Comparison of ENCODE assay signal across 28 cellular contexts in the genomic region with DNA sequence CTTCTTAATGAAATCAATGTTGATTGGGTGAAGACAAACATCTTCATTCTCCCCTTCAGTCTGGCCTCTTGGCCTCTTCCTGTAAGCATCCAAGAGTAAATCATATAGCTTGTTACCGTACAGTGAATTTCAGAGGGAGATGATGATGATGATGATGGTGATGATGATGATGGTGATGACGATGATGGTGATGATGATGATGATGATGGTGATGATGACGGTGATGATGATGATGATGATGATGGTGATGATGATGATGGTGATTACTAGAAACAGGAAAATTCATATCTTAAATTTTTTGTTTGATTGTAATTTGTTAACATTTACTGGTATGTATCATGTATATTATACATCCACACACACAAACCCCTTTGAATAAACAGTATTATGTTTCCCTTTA.
DNase-seq lines count a peak whose midpoint lies in the region; ATAC-seq, FAIRE-seq and TF ChIP-seq lines count a peak whose summit lies in the region.
"Had no signal": no experiment of that assay in that cellular context is flagged by ENCODE, and none has a peak within 500 bp of the region (broad histone marks: within the 10 kb centered on the region; RNA-seq: fewer than 3 reads in every experiment).

No MANE protein-coding gene starts in this region.

- WGBS in tibial nerve, 2 donors: 90% methylated on average over 3 of the region's 3 CpGs

- no peaks in the 10 kb centered on the region for H3K79me2 ChIP-seq in GM23338 (replicated peaks; ENCODE audit: insufficient read depth)
- no peaks in the 10 kb centered on the region for H3K79me2 ChIP-seq in astrocyte (ENCODE audit: insufficient read depth, low read length)
- no peaks in the 10 kb centered on the region for H3K79me2 ChIP-seq in endothelial cell of umbilical vein (ENCODE audit: control insufficient read depth, insufficient read depth, low read length)

- ATAC-seq in GM23338: no peak
- ATAC-seq: GM12878 had no signal

- H4K20me1 ChIP-seq in GM23338 (replicated peaks; ENCODE audit: insufficient read depth): no peaks in the 10 kb centered on the region
- no peaks in the 10 kb centered on the region for H4K20me1 ChIP-seq in astrocyte (ENCODE audit: insufficient read depth, low read length)
- H4K20me1 ChIP-seq in endothelial cell of umbilical vein (replicated peaks; ENCODE audit: control insufficient read depth, extremely low read depth, insufficient read depth, low read length): no peaks in the 10 kb centered on the region
- H4K20me1 ChIP-seq: BLaER1 had no signal

- H3K9me3 ChIP-seq in HEK293 (ENCODE audit: control insufficient read depth, insufficient read depth, low read depth, low read length): no peaks in the 10 kb centered on the region
- H3K9me3 ChIP-seq in astrocyte (ENCODE audit: insufficient read depth, low read depth, low read length): no peaks in the 10 kb centered on the region
- no peaks in the 10 kb centered on the region for H3K9me3 ChIP-seq in endothelial cell of umbilical vein (replicated peaks; ENCODE audit: control insufficient read depth, insufficient read depth, low read length)
- no peaks in the 10 kb centered on the region for H3K9me3 ChIP-seq in tibial nerve
- H3K9me3 ChIP-seq: BE2C, BLaER1 had no signal

- H3K9me3 Mint-ChIP-seq in GM23338 (no peaks in the 10 kb centered on the region), astrocyte (ENCODE audit: unreplicated experiment) (no peaks in the 10 kb centered on the region)

- H3K27ac Mint-ChIP-seq in GM23338 (no peak overlapping the region), astrocyte (ENCODE audit: unreplicated experiment) (no peak overlapping the region)
- H3K27ac Mint-ChIP-seq: CD14-positive monocyte; CD4-positive, CD25-positive, alpha-beta regulatory T cell; CD8-positive, alpha-beta memory T cell had no signal

- H2AFZ ChIP-seq in GM23338: no peak overlapping the region
- H2AFZ ChIP-seq in astrocyte (ENCODE audit: low read depth, low read length): no peak overlapping the region
- no peak overlapping the region for H2AFZ ChIP-seq in endothelial cell of umbilical vein (ENCODE audit: low read depth, low read length)

- no peak for TF ChIP-seq EP300 in tibial nerve (IDR thresholded peaks at IDR 0.05)

- peaks cover 2% of the 10 kb centered on the region for H3K9me1 ChIP-seq in endothelial cell of umbilical vein (replicated peaks; ENCODE audit: control insufficient read depth, extremely low read depth, insufficient read depth, low read length)

- H3K4me1 ChIP-seq in GM23338 (ENCODE audit: insufficient read depth): no peaks in the 10 kb centered on the region
- H3K4me1 ChIP-seq in HEK293 (ENCODE audit: control insufficient read depth, insufficient read depth, low read length): no peaks in the 10 kb centered on the region
- no peaks in the 10 kb centered on the region for H3K4me1 ChIP-seq in astrocyte (ENCODE audit: insufficient read depth, low read length)
- no peaks in the 10 kb centered on the region for H3K4me1 ChIP-seq in endothelial cell of umbilical vein (ENCODE audit: control insufficient read depth, extremely low read depth, insufficient read depth, low read length)
- no peaks in the 10 kb centered on the region for H3K4me1 ChIP-seq in tibial nerve
- H3K4me1 ChIP-seq: BE2C, BLaER1 had no signal

- H3K4me3 ChIP-seq in GM23338 (no peak overlapping the region), HEK293 (ENCODE audit: low read depth, low read length) (no peak overlapping the region), astrocyte (ENCODE audit: insufficient read depth, low read depth, low read length) (no peak overlapping the region), endothelial cell of umbilical vein (replicated peaks in 1 of 3; ENCODE audit: insufficient read depth in 1 of 3, low read depth in 1 of 3, low read length in 3 of 3) (no peak overlapping the region), tibial nerve (no peak overlapping the region)
- H3K4me3 ChIP-seq: BLaER1, GM12878 had no signal

- H3K27me3 Mint-ChIP-seq in GM23338 (ENCODE audit: insufficient read depth, low read depth, poor library complexity): no peaks in the 10 kb centered on the region
- H3K27me3 Mint-ChIP-seq in astrocyte (ENCODE audit: low read depth, unreplicated experiment): no peaks in the 10 kb centered on the region
- H3K27me3 Mint-ChIP-seq: CD4-positive, alpha-beta memory T cell; CD4-positive, CD25-positive, alpha-beta regulatory T cell; CD8-positive, alpha-beta memory T cell had no signal

- no peak for TF ChIP-seq POLR2A in endothelial cell of umbilical vein (IDR thresholded peaks at IDR 0.05; ENCODE audit: low read depth, low read length)
- no peak for TF ChIP-seq POLR2A in tibial nerve (IDR thresholded peaks at IDR 0.05)

- TF ChIP-seq CTCF in GM23338 (conservative IDR thresholded peaks at IDR 0.05; ENCODE audit: low read depth in 2 of 2) (no peak), HEK293 (tag by site-specific recombination; IDR thresholded peaks at IDR 0.05) (no peak), astrocyte (IDR thresholded peaks at IDR 0.05; ENCODE audit: insufficient read depth, low read depth, low read length) (no peak), endothelial cell of umbilical vein (IDR thresholded peaks at IDR 0.05; ENCODE audit: extremely low read depth in 1 of 2, insufficient read depth in 1 of 2, low read depth in 1 of 2, low read length in 2 of 2) (no peak), tibial nerve (IDR thresholded peaks at IDR 0.05) (no peak)

- CTCF ChIA-PET in HEK293 (lab: Yijun Ruan, JAX): no interaction called here
- CTCF ChIA-PET in endothelial cell of umbilical vein (lab: Charles Lee): no interaction called here

- H3K36me3 ChIP-seq in GM23338 (ENCODE audit: insufficient read depth) (no peaks in the 10 kb centered on the region), HEK293 (ENCODE audit: control insufficient read depth in 2 of 2, insufficient read depth in 1 of 2, low read length in 2 of 2) (no peaks in the 10 kb centered on the region), astrocyte (ENCODE audit: insufficient read depth, low read length) (no peaks in the 10 kb centered on the region), endothelial cell of umbilical vein (ENCODE audit: control insufficient read depth in 2 of 2, extremely low read depth in 1 of 2, insufficient read depth in 2 of 2, low read length in 2 of 2) (no peaks in the 10 kb centered on the region), tibial nerve (no peaks in the 10 kb centered on the region)
- H3K36me3 ChIP-seq: BE2C, BLaER1 had no signal

- no peak for DNase-seq in GM23338 (ENCODE audit: low spot score)
- DNase-seq in astrocyte (ENCODE audit: low read depth): no peak
- DNase-seq in endothelial cell of umbilical vein (ENCODE audit: low read depth, low spot score): no peak
- DNase-seq in RCC 7860 (ENCODE audit: low spot score): no peak
- DNase-seq in tibial nerve (ENCODE audit: low spot score in 2 of 2): no peak
- no peak for DNase-seq in T1000 (lab: John Stamatoyannopoulos, UW)
- DNase-seq: 8988T; ACHN; BE2C; C1 segment of cervical spinal cord; CD4-positive, alpha-beta memory T cell; CD4-positive, CD25-positive, alpha-beta regulatory T cell; CD8-positive, alpha-beta memory T cell; COR-L47; DMS 273 treated with DMSO at 0.1 percent for 48 hours; DMS153; DMS53; DMS79; DND-41; EL; GDM1 had no signal

- H3K36me3 Mint-ChIP-seq in GM23338 (ENCODE audit: low read depth) (no peaks in the 10 kb centered on the region), astrocyte (ENCODE audit: low read depth, unreplicated experiment) (no peaks in the 10 kb centered on the region)
- H3K36me3 Mint-ChIP-seq: CD14-positive monocyte; CD4-positive, alpha-beta memory T cell; CD4-positive, CD25-positive, alpha-beta regulatory T cell; CD8-positive, alpha-beta memory T cell had no signal

- POLR2A ChIA-PET in HEK293 (lab: Yijun Ruan, JAX): no interaction called here
- POLR2A ChIA-PET in endothelial cell of umbilical vein (lab: Charles Lee): no interaction called here

- no peak overlapping the region for H3K4me3 Mint-ChIP-seq in GM23338
- no peak overlapping the region for H3K4me3 Mint-ChIP-seq in astrocyte (ENCODE audit: unreplicated experiment)
- H3K4me3 Mint-ChIP-seq: CD14-positive monocyte; CD4-positive, alpha-beta memory T cell; CD4-positive, CD25-positive, alpha-beta regulatory T cell; CD8-positive, alpha-beta memory T cell had no signal

- dilution Hi-C loops in endothelial cell of umbilical vein (cut with MboI; ENCODE audit: extremely low pct_ligation_motif_present, low sequenced_read_pairs): no loop called here

- H3K4me2 ChIP-seq in GM23338 (no peak overlapping the region), astrocyte (ENCODE audit: low read length) (no peak overlapping the region), endothelial cell of umbilical vein (ENCODE audit: insufficient read depth, low read length) (no peak overlapping the region)
- H3K4me2 ChIP-seq: BLaER1 had no signal

- no peaks in the 10 kb centered on the region for H3F3A ChIP-seq in GM23338 (replicated peaks; ENCODE audit: low read depth)

- H3K27ac ChIP-seq in GM23338 (ENCODE audit: low read depth) (no peak overlapping the region), HEK293 (ENCODE audit: extremely low read depth, low read depth, low read length) (no peak overlapping the region), astrocyte (ENCODE audit: low read depth, low read length) (no peak overlapping the region), endothelial cell of umbilical vein (ENCODE audit: insufficient read depth, low read depth, low read length) (no peak overlapping the region), tibial nerve (no peak overlapping the region)
- H3K27ac ChIP-seq: BLaER1 had no signal

- H3K9me2 ChIP-seq in GM23338 (ENCODE audit: insufficient read depth): no peaks in the 10 kb centered on the region

- no TSS peak for BruUV-seq in endothelial cell of umbilical vein (replicated peaks; lab: Mats Ljungman, UMichigan)

- FAIRE-seq in astrocyte (lab: Jason Lieb, UNC): peak; percentile 92
- peak; percentile 47 for FAIRE-seq in endothelial cell of umbilical vein (lab: Jason Lieb, UNC)
- no peak for FAIRE-seq in RCC 7860 (lab: Jason Lieb, UNC)
- FAIRE-seq: A204.1, GM12878, GM12892, GM18507 had no signal

- H3K9ac ChIP-seq in astrocyte (ENCODE audit: low read length) (no peak overlapping the region), endothelial cell of umbilical vein (replicated peaks; ENCODE audit: extremely low read depth, insufficient read depth, low read length) (no peak overlapping the region)
- H3K9ac ChIP-seq: BLaER1 had no signal

- H3K4me1 Mint-ChIP-seq in GM23338: peaks cover 4% of the 10 kb centered on the region; the same call in 2 of the 3 replicates
- no peaks in the 10 kb centered on the region for H3K4me1 Mint-ChIP-seq in astrocyte (ENCODE audit: low read depth, unreplicated experiment)
- H3K4me1 Mint-ChIP-seq: CD14-positive monocyte; CD4-positive, alpha-beta memory T cell; CD4-positive, CD25-positive, alpha-beta regulatory T cell; CD8-positive, alpha-beta memory T cell had no signal

- intact Hi-C loops in endothelial cell of umbilical vein (cut with micrococcal nuclease): no loop called here

- no peaks in the 10 kb centered on the region for H3K27me3 ChIP-seq in GM23338 (ENCODE audit: insufficient read depth)
- H3K27me3 ChIP-seq in astrocyte (ENCODE audit: insufficient read depth, low read length): no peaks in the 10 kb centered on the region
- no peaks in the 10 kb centered on the region for H3K27me3 ChIP-seq in endothelial cell of umbilical vein (ENCODE audit: control insufficient read depth in 2 of 2, insufficient read depth in 2 of 2, low read length in 2 of 2)
- H3K27me3 ChIP-seq in tibial nerve: no peaks in the 10 kb centered on the region
- H3K27me3 ChIP-seq: BE2C, BLaER1 had no signal
